1 cellular context compared by ENCODE assay signal in the genomic region with DNA sequence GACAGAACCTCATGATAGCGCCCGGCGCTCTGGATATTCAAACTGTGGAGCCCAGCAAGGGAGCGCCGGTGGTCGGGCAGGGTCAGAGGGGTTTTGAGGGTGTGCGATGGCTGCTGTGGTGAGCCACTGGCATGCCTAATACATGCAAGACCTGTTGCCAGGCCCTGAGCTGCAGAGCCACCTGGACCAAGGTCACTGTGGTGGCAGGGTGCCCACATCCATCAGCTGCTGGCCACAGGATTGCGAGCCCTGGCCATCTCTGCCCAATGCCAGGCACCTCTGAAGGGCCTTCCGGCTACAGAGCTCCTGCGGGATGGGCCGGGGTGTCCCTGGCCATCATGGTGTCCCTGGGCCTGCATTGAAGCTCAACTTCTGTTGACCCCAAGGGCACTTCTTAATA.
TF ChIP-seq lines count a peak whose summit lies in the region.

No MANE protein-coding gene starts in this region.

TF ChIP-seq in H1, 55 proteins besides CTCF, POLR2A, EP300 and RAD21:
- no peak for TF ChIP-seq CBX5 (IDR thresholded peaks at IDR 0.05; ENCODE audit: low read depth, low read length)
- no peak for TF ChIP-seq GABPA (IDR thresholded peaks at IDR 0.05; ENCODE audit: borderline replicate concordance, insufficient read depth, low read length)
- no peak for TF ChIP-seq ATF2 (IDR thresholded peaks at IDR 0.05; ENCODE audit: low read length)
- no peak for TF ChIP-seq KDM1A (IDR thresholded peaks at IDR 0.05; ENCODE audit: borderline replicate concordance, low read length)
- TF ChIP-seq KDM4A (IDR thresholded peaks at IDR 0.05; ENCODE audit: low read depth, low read length, severe bottlenecking): no peak
